ENCODE assay signal across 16 cellular contexts in the genomic region with DNA sequence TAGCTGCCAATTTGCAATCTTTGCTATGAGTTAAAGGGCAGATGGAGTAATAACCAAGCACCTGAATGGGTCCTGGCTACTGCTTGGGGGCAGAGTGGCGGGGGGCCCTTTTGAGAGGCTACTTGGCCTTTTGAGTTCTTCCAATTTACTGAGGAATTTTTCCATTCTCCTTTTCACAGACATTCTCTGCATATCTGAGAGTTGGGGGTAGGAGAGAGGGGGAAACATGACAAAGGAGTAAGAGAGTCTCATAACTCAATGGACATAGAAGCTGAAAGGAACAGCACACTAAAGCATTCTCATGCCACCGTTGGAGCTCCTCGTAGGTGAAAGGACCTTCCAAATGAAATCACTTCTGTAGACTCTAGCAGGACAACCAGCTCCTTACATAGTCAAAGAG. TPM values are rescaled to one million over a fixed set of nuclear protein-coding genes. Genes with fewer than 3 reads are reported as not detected.
A peak's percentile ranks its signal among the peaks of the same experiment; 100 is the strongest.
DNase-seq lines count a peak whose midpoint lies in the region; ATAC-seq and TF ChIP-seq lines count a peak whose summit lies in the region.
"Had no signal": no experiment of that assay in that cellular context is flagged by ENCODE, and none has a peak within 500 bp of the region (broad histone marks: within the 10 kb centered on the region; RNA-seq: fewer than 3 reads in every experiment).

No MANE protein-coding gene starts in this region.

- 80 to 92% methylated on average over 2 to 3 of the region's 3 CpGs for WGBS in endodermal cell (ENCODE audit: insufficient coverage in 1 of 2, insufficient read length in 1 of 2), 2 experiments
- 79 to 91% methylated on average over 3 of the region's 3 CpGs for WGBS in body of pancreas, 2 donors

- TF ChIP-seq CTCF in endodermal cell (conservative IDR thresholded peaks at IDR 0.05) = no peak
- TF ChIP-seq CTCF in neural progenitor cell (IDR thresholded peaks at IDR 0.05) = no peak
- TF ChIP-seq CTCF in body of pancreas (IDR thresholded peaks at IDR 0.05) = no peak

- peaks cover 11% of the 10 kb centered on the region for H3K4me1 Mint-ChIP-seq in endodermal cell
- H3K4me1 Mint-ChIP-seq in neural progenitor cell = peaks cover 31% of the 10 kb centered on the region
- H3K4me1 Mint-ChIP-seq: CD4-positive, alpha-beta memory T cell had no signal

- no peak for DNase-seq in endodermal cell
- no peak for DNase-seq in neural progenitor cell (ENCODE audit: low spot score)
- DNase-seq in body of pancreas = no peak
- DNase-seq: C1 segment of cervical spinal cord; Calu3; CD4-positive, alpha-beta memory T cell; COR-L47; DMS53; DMS79 treated with DMSO at 0.1 percent for 48 hours; GF-D8; GM23248; H9; HFFc6 had no signal

- H3K27ac Mint-ChIP-seq in endodermal cell (no peak overlapping the region), neural progenitor cell (no peak overlapping the region)
- H3K27ac Mint-ChIP-seq: CD4-positive, alpha-beta memory T cell; H9; HFFc6 had no signal

- H3K27me3 Mint-ChIP-seq in endodermal cell (ENCODE audit: insufficient read depth) (peaks cover 26% of the 10 kb centered on the region), neural progenitor cell (ENCODE audit: insufficient read depth, low read depth) (peaks cover 2% of the 10 kb centered on the region)

- H3K36me3 ChIP-seq in HUES48 (ENCODE audit: control insufficient read depth, insufficient read depth, low read length) (no peaks in the 10 kb centered on the region), endodermal cell (ENCODE audit: control insufficient read depth, insufficient read depth, low read length) (no peaks in the 10 kb centered on the region), neural progenitor cell (no peaks in the 10 kb centered on the region), body of pancreas (replicated peaks in 1 of 2; ENCODE audit: insufficient read depth in 1 of 2, low read depth in 2 of 2) (no peaks in the 10 kb centered on the region)

- H2AFZ ChIP-seq in neural progenitor cell (replicated peaks) = no peak overlapping the region
- H2AFZ ChIP-seq: GM23248 had no signal

- no peak overlapping the region for H3K4me3 Mint-ChIP-seq in endodermal cell
- H3K4me3 Mint-ChIP-seq in neural progenitor cell = no peak overlapping the region
- H3K4me3 Mint-ChIP-seq: CD4-positive, alpha-beta memory T cell; H9; HFFc6 had no signal

- H3K9me3 Mint-ChIP-seq in endodermal cell = no peaks in the 10 kb centered on the region
- H3K9me3 Mint-ChIP-seq in neural progenitor cell = no peaks in the 10 kb centered on the region
- H3K9me3 Mint-ChIP-seq: CD4-positive, alpha-beta memory T cell; H9; HFFc6 had no signal

- intact Hi-C loops in body of pancreas (cut with DNase I) = no loop called here

- H3K27me3 ChIP-seq in HUES48 (ENCODE audit: control insufficient read depth, insufficient read depth, low read length) (no peaks in the 10 kb centered on the region; the same call in 1 of the 2 replicates), endodermal cell (ENCODE audit: control insufficient read depth, insufficient read depth, low read length, poor library complexity, severe bottlenecking) (no peaks in the 10 kb centered on the region), neural progenitor cell (no peaks in the 10 kb centered on the region), body of pancreas (no peaks in the 10 kb centered on the region)

- H3K9me3 ChIP-seq in HUES48 (ENCODE audit: control insufficient read depth, insufficient read depth, low read length) = no peaks in the 10 kb centered on the region
- H3K9me3 ChIP-seq in endodermal cell (ENCODE audit: control insufficient read depth, low read length) = no peaks in the 10 kb centered on the region
- no peaks in the 10 kb centered on the region for H3K9me3 ChIP-seq in neural progenitor cell (ENCODE audit: low read depth)
- no peaks in the 10 kb centered on the region for H3K9me3 ChIP-seq in body of pancreas

- no peaks in the 10 kb centered on the region for H4K20me1 ChIP-seq in neural progenitor cell (ENCODE audit: low read depth)

- H3K36me3 Mint-ChIP-seq in endodermal cell (ENCODE audit: low read depth) (no peaks in the 10 kb centered on the region), neural progenitor cell (no peaks in the 10 kb centered on the region)
- H3K36me3 Mint-ChIP-seq: CD4-positive, alpha-beta memory T cell had no signal

- peak overlapping the region; percentile 34 for H3K4me2 ChIP-seq in neural progenitor cell

- H3K9ac ChIP-seq in HUES48 (ENCODE audit: low read depth, low read length) (no peak overlapping the region), endodermal cell (ENCODE audit: extremely low read depth, low read length, poor library complexity, severe bottlenecking) (no peak overlapping the region), neural progenitor cell (no peak overlapping the region)
- H3K9ac ChIP-seq: GM23248 had no signal

- H3K4me3 ChIP-seq in HUES48 (ENCODE audit: low read depth, low read length) = no peak overlapping the region
- no peak overlapping the region for H3K4me3 ChIP-seq in endodermal cell (ENCODE audit: low read length)
- no peak overlapping the region for H3K4me3 ChIP-seq in neural progenitor cell
- H3K4me3 ChIP-seq in body of pancreas = no peak overlapping the region
- H3K4me3 ChIP-seq: GM23248 had no signal

- no peak for TF ChIP-seq POLR2A in body of pancreas (IDR thresholded peaks at IDR 0.05)

- H3K27ac ChIP-seq in HUES48 (ENCODE audit: low read depth, low read length) = peak overlapping the region; percentile 54
- peak overlapping the region; percentile 8 for H3K27ac ChIP-seq in endodermal cell (ENCODE audit: low read depth, low read length)
- no peak overlapping the region for H3K27ac ChIP-seq in neural progenitor cell
- H3K27ac ChIP-seq in body of pancreas = no peak overlapping the region
- H3K27ac ChIP-seq: GM23248 had no signal

- H3F3A ChIP-seq in neural progenitor cell (ENCODE audit: low read depth) = peaks cover 16% of the 10 kb centered on the region

- H3K4me1 ChIP-seq in HUES48 (ENCODE audit: control insufficient read depth, insufficient read depth, low read length) (peaks cover 20% of the 10 kb centered on the region), endodermal cell (ENCODE audit: control insufficient read depth, insufficient read depth, low read length) (no peaks in the 10 kb centered on the region), neural progenitor cell (peaks cover 28% of the 10 kb centered on the region), body of pancreas (no peaks in the 10 kb centered on the region)

- no peaks in the 10 kb centered on the region for H3K79me2 ChIP-seq in neural progenitor cell (ENCODE audit: low read depth)

- no peak for ATAC-seq in GM18502 (IDR thresholded peaks at IDR 0.05; ENCODE audit: poor library complexity, unreplicated experiment)
- no peak for ATAC-seq in HG02678 (IDR thresholded peaks at IDR 0.05; ENCODE audit: unreplicated experiment)
- no peak for ATAC-seq in body of pancreas

RNA-seq across cellular contexts. Expression of a gene that starts 16.1 kb away (rescaled TPM):
- total RNA-seq in endodermal cell (10 to 100 TPM; 22.5 to 41.7 TPM), neural progenitor cell (ENCODE audit: low replicate concordance) (24.3 and 31.1 TPM in 2 replicates), body of pancreas (1 to 10 TPM; 1.3 to 8.6 TPM)
- polyA plus RNA-seq in endodermal cell (2013, experiment 1 of 2) = 23.1 TPM
- polyA plus RNA-seq in endodermal cell (2013, experiment 2 of 2) = 23.8 TPM

RNA-seq across cellular contexts. Expression of a gene that starts 54.1 kb away (rescaled TPM):
- 10 to 100 TPM; 13.7 to 21.5 TPM for total RNA-seq in endodermal cell
- 20.9 TPM for polyA plus RNA-seq in endodermal cell (2013, experiment 1 of 2)
- 17.0 TPM for polyA plus RNA-seq in endodermal cell (2013, experiment 2 of 2)
- 26.3 and 32.2 TPM in 2 replicates for total RNA-seq in neural progenitor cell (ENCODE audit: low replicate concordance)
- total RNA-seq in body of pancreas = 10 to 100 TPM; 32.0 to 52.9 TPM

Comparison
In these comparisons a context has a peak if more than half of its experiments do, and no peak if none do; other contexts are left out.
1. H3K27ac ChIP-seq: peak in HUES48 (single experiment) and endodermal cell (single experiment); none in neural progenitor cell (single experiment) and body of pancreas (0 of 4).